ENCODE assay signal across 1 cellular context in genomic region chr5:75601996-75602395, GRCh38.
TF ChIP-seq lines count a peak whose summit lies in the region.

No MANE protein-coding gene starts in this region.

TF ChIP-seq in SK-N-SH treated with all-trans-retinoic acid at 6 μM for 48 hours, 23 proteins besides CTCF, POLR2A, EP300 and RAD21 (continued from another document):
- TF ChIP-seq, protein P1, sequence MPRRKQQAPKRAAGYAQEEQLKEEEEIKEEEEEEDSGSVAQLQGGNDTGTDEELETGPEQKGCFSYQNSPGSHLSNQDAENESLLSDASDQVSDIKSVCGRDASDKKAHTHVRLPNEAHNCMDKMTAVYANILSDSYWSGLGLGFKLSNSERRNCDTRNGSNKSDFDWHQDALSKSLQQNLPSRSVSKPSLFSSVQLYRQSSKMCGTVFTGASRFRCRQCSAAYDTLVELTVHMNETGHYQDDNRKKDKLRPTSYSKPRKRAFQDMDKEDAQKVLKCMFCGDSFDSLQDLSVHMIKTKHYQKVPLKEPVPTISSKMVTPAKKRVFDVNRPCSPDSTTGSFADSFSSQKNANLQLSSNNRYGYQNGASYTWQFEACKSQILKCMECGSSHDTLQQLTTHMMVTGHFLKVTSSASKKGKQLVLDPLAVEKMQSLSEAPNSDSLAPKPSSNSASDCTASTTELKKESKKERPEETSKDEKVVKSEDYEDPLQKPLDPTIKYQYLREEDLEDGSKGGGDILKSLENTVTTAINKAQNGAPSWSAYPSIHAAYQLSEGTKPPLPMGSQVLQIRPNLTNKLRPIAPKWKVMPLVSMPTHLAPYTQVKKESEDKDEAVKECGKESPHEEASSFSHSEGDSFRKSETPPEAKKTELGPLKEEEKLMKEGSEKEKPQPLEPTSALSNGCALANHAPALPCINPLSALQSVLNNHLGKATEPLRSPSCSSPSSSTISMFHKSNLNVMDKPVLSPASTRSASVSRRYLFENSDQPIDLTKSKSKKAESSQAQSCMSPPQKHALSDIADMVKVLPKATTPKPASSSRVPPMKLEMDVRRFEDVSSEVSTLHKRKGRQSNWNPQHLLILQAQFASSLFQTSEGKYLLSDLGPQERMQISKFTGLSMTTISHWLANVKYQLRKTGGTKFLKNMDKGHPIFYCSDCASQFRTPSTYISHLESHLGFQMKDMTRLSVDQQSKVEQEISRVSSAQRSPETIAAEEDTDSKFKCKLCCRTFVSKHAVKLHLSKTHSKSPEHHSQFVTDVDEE (CRISPR knock-in tag; IDR thresholded peaks at IDR 0.05): no peak
- TF ChIP-seq ZFP30 (CRISPR knock-in tag; IDR thresholded peaks at IDR 0.05): no peak
- no peak for TF ChIP-seq PPARA (CRISPR knock-in tag; IDR thresholded peaks at IDR 0.05; ENCODE audit: borderline replicate concordance)
- TF ChIP-seq, protein P2, sequence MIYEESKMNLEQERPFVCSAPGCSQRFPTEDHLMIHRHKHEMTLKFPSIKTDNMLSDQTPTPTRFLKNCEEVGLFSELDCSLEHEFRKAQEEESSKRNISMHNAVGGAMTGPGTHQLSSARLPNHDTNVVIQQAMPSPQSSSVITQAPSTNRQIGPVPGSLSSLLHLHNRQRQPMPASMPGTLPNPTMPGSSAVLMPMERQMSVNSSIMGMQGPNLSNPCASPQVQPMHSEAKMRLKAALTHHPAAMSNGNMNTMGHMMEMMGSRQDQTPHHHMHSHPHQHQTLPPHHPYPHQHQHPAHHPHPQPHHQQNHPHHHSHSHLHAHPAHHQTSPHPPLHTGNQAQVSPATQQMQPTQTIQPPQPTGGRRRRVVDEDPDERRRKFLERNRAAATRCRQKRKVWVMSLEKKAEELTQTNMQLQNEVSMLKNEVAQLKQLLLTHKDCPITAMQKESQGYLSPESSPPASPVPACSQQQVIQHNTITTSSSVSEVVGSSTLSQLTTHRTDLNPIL (CRISPR knock-in tag; IDR thresholded peaks at IDR 0.05; ENCODE audit: low read depth): no peak
- no peak for TF ChIP-seq TOX (CRISPR knock-in tag; IDR thresholded peaks at IDR 0.05; ENCODE audit: borderline replicate concordance)
- TF ChIP-seq ZNF565 (CRISPR knock-in tag; conservative IDR thresholded peaks at IDR 0.05; ENCODE audit: low read depth): no peak
- TF ChIP-seq GLIS3 (CRISPR knock-in tag; IDR thresholded peaks at IDR 0.05): no peak
- no peak for TF ChIP-seq ISL1 (CRISPR knock-in tag; IDR thresholded peaks at IDR 0.05)
